In the genomic region with DNA sequence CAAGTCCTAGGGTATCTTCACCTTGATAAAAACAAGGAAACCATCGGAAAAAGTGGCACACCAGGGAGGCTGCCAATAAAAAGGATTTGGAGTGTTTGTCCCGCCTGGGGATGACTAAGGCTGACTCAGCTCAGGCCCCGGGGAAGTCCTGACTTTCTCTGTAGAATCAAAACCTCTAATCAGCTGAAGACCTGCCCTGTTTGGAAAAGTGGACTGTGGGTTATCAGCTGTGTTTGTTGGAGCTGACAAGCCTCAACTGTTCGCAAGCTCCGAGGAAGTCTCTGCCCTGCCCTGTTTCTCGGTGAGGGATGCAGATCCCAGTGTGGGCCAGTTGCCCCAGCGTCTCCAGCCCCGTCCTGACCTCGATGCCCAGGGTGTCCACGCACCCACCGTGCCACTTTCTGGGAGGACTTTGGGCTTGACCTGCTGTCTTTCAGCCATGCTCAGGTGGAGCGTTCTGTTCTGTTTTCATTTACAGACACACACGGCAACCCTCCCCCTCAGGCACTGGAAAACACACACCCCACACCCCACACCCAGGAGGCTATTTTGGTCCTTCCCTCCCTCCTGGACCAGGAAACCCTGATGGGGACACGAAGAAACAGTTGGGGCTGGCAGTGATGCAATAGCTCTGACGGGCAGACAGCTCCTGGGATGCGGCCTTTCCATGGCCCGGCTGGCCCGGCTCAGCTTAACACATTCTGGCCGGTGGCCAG, we compare ENCODE assay signal across 1 cellular context.
TF ChIP-seq lines count a peak whose summit lies in the region.

No MANE protein-coding gene starts in this region.

TF ChIP-seq in GM12878, 131 proteins besides CTCF, POLR2A, EP300 and RAD21:
- TF ChIP-seq, protein P1, sequence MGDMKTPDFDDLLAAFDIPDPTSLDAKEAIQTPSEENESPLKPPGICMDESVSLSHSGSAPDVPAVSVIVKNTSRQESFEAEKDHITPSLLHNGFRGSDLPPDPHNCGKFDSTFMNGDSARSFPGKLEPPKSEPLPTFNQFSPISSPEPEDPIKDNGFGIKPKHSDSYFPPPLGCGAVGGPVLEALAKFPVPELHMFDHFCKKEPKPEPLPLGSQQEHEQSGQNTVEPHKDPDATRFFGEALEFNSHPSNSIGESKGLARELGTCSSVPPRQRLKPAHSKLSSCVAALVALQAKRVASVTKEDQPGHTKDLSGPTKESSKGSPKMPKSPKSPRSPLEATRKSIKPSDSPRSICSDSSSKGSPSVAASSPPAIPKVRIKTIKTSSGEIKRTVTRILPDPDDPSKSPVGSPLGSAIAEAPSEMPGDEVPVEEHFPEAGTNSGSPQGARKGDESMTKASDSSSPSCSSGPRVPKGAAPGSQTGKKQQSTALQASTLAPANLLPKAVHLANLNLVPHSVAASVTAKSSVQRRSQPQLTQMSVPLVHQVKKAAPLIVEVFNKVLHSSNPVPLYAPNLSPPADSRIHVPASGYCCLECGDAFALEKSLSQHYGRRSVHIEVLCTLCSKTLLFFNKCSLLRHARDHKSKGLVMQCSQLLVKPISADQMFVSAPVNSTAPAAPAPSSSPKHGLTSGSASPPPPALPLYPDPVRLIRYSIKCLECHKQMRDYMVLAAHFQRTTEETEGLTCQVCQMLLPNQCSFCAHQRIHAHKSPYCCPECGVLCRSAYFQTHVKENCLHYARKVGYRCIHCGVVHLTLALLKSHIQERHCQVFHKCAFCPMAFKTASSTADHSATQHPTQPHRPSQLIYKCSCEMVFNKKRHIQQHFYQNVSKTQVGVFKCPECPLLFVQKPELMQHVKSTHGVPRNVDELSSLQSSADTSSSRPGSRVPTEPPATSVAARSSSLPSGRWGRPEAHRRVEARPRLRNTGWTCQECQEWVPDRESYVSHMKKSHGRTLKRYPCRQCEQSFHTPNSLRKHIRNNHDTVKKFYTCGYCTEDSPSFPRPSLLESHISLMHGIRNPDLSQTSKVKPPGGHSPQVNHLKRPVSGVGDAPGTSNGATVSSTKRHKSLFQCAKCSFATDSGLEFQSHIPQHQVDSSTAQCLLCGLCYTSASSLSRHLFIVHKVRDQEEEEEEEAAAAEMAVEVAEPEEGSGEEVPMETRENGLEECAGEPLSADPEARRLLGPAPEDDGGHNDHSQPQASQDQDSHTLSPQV (IDR thresholded peaks at IDR 0.05), result no peak
- no peak for TF ChIP-seq CREB1 (IDR thresholded peaks at IDR 0.05; ENCODE audit: low read depth)
- TF ChIP-seq WRNIP1 (IDR thresholded peaks at IDR 0.05; ENCODE audit: borderline replicate concordance, low read depth, low read length), result no peak
- TF ChIP-seq BACH1 (IDR thresholded peaks at IDR 0.05; ENCODE audit: borderline replicate concordance), result peak; percentile 42; the same call in 1 of the 2 replicates
- TF ChIP-seq RAD51 (IDR thresholded peaks at IDR 0.05), result no peak
